In genomic region chr4:153014460-153014859, GRCh38 we compare ENCODE assay signal across 31 cellular contexts.
DNase-seq lines count a peak whose midpoint lies in the region; ATAC-seq, FAIRE-seq and TF ChIP-seq lines count a peak whose summit lies in the region.
"Had no signal": no experiment of that assay in that cellular context is flagged by ENCODE, and none has a peak within 500 bp of the region (broad histone marks: within the 10 kb centered on the region; RNA-seq: fewer than 3 reads in every experiment).

No MANE protein-coding gene starts in this region.

- no peak overlapping the region for H4K12ac ChIP-seq in trophoblast cell (ENCODE audit: low read depth, low read length)

- H3K27me3 ChIP-seq in MG63, result no peaks in the 10 kb centered on the region
- no peaks in the 10 kb centered on the region for H3K27me3 ChIP-seq in trophoblast cell (ENCODE audit: insufficient read depth, low read length)
- H3K27me3 ChIP-seq in left lung, result no peaks in the 10 kb centered on the region
- H3K27me3 ChIP-seq: cardiac muscle cell, testis, vagina had no signal

- H2BK5ac ChIP-seq in trophoblast cell (ENCODE audit: low read depth, low read length, poor library complexity), result no peak overlapping the region

- DNase-seq in DMS 273 (lab: John Stamatoyannopoulos, UW; ENCODE audit: unreplicated experiment), result peak; percentile 19
- DNase-seq in DMS 273 treated with DMSO at 0.1 percent for 48 hours (lab: John Stamatoyannopoulos, UW), result no peak
- peak; percentile 41 for DNase-seq in MG63
- DNase-seq in cerebellar nuclear complex (lab: John Stamatoyannopoulos, UW), result peak; percentile 24 to 46
- DNase-seq in trophoblast cell, result peak; percentile 57 to 78
- DNase-seq in HTR-8/SVneo (ENCODE audit: insufficient read length, low spot score), result no peak
- no peak for DNase-seq in left lung
- DNase-seq: activated CD4-positive, alpha-beta T cell treated with anti-CD3 and anti-CD28 coated beads, Interleukin-2, amount 50 U/mL, for 4 hours; activated CD4-positive, CD25-positive, alpha-beta regulatory T cell; activated naive CD4-positive, alpha-beta T cell treated with anti-CD3 and anti-CD28 coated beads for 36 hours; activated T-cell treated with anti-CD3 and anti-CD28 coated beads, Interleukin-2, amount 50 U/mL, for 72 hours; amniotic stem cell; CD4-positive, CD25-positive, alpha-beta regulatory T cell; dermis blood vessel endothelial cell; H7; left ventricle myocardium superior; MM.1S; naive B cell; NCI-H1436 treated with DMSO at 0.1 percent for 48 hours; PC-9; psoas muscle; SHP77; stimulated activated naive CD4-positive, alpha-beta T cell treated with Interleukin-2 at 50 U/mL for 16 hours; T1000; testis had no signal

- ATAC-seq in HG03039 (IDR thresholded peaks at IDR 0.05; ENCODE audit: unreplicated experiment), result no peak
- no peak for ATAC-seq in left lung
- ATAC-seq: activated T-cell treated with anti-CD3 and anti-CD28 coated beads, Interleukin-2, amount 50 U/mL, for 72 hours; left ventricle myocardium superior; psoas muscle had no signal

- no peak for FAIRE-seq in HTR-8/SVneo (lab: Jason Lieb, UNC)
- FAIRE-seq: D721Med, endometrium had no signal

- intact Hi-C loops in left lung (cut with DNase I), result no loop called here

- no peak overlapping the region for H2BK12ac ChIP-seq in trophoblast cell (ENCODE audit: low read length)

- no peak overlapping the region for H2AK5ac ChIP-seq in trophoblast cell (ENCODE audit: low read length)

- H3K9me3 ChIP-seq in MG63 (no peaks in the 10 kb centered on the region), trophoblast cell (ENCODE audit: insufficient read depth, low read depth, low read length) (no peaks in the 10 kb centered on the region), left lung (peaks cover 0 to 5% of the 10 kb centered on the region in 2 donors)
- H3K9me3 ChIP-seq: psoas muscle, testis, vagina had no signal

- H4K8ac ChIP-seq in trophoblast cell (ENCODE audit: low read depth, low read length), result no peak overlapping the region

- TF ChIP-seq CTCF in left lung (IDR thresholded peaks at IDR 0.05), result no peak

- H3K4me3 ChIP-seq in MG63 (no peak overlapping the region), trophoblast cell (ENCODE audit: low read depth, low read length) (no peak overlapping the region), left lung (no peak overlapping the region)
- H3K4me3 ChIP-seq: cardiac muscle cell, PC-9, psoas muscle, testis, vagina had no signal

- no peak overlapping the region for H2AFZ ChIP-seq in trophoblast cell (ENCODE audit: insufficient read depth, low read length, poor library complexity)
- H2AFZ ChIP-seq: PC-9 had no signal

- H2BK120ac ChIP-seq in trophoblast cell (ENCODE audit: insufficient read depth, low read length, poor library complexity), result no peak overlapping the region

- H3K4me2 ChIP-seq in trophoblast cell (ENCODE audit: low read length), result no peak overlapping the region
- H3K4me2 ChIP-seq: PC-9 had no signal

- no peak overlapping the region for H3K18ac ChIP-seq in trophoblast cell (ENCODE audit: low read length)

- no peak overlapping the region for H3K4ac ChIP-seq in trophoblast cell (ENCODE audit: low read depth, low read length)

- H3K9ac ChIP-seq in trophoblast cell (ENCODE audit: low read length), result no peak overlapping the region

- H3K79me2 ChIP-seq in trophoblast cell (ENCODE audit: control insufficient read depth, insufficient read depth, low read length, poor library complexity), result no peaks in the 10 kb centered on the region

- no peaks in the 10 kb centered on the region for H3K79me1 ChIP-seq in trophoblast cell (ENCODE audit: low read length)

- no peak overlapping the region for H3K14ac ChIP-seq in trophoblast cell (ENCODE audit: low read length)

- H3K27ac ChIP-seq in trophoblast cell (ENCODE audit: low read depth, low read length) (no peak overlapping the region), left lung (no peak overlapping the region)
- H3K27ac ChIP-seq: 22Rv1, cardiac muscle cell, PC-9, psoas muscle, testis, vagina had no signal

- H3K4me1 ChIP-seq in trophoblast cell (ENCODE audit: control insufficient read depth in 1 of 2, insufficient read depth in 2 of 2, low read length in 2 of 2) (no peaks in the 10 kb centered on the region), left lung (no peaks in the 10 kb centered on the region)
- H3K4me1 ChIP-seq: psoas muscle, testis, vagina had no signal

- no peak overlapping the region for H4K91ac ChIP-seq in trophoblast cell (ENCODE audit: low read depth, low read length)

- no peak overlapping the region for H3K23ac ChIP-seq in trophoblast cell (ENCODE audit: low read length)

- H3K36me3 ChIP-seq in MG63 (no peaks in the 10 kb centered on the region), trophoblast cell (ENCODE audit: control insufficient read depth in 1 of 2, insufficient read depth in 2 of 2, low read length in 2 of 2) (no peaks in the 10 kb centered on the region), left lung (no peaks in the 10 kb centered on the region)
- H3K36me3 ChIP-seq: cardiac muscle cell, vagina had no signal

Comparison
In these comparisons a context has a peak if more than half of its experiments do, and no peak if none do; other contexts are left out.
1. DNase-seq: peak in DMS 273 (single experiment), MG63 (single experiment), cerebellar nuclear complex (2 of 2) and trophoblast cell (2 of 2); none in DMS 273 treated with DMSO at 0.1 percent for 48 hours (single experiment), HTR-8/SVneo (single experiment) and left lung (0 of 2).